ENCODE assay signal across 8 cellular contexts in the genomic region with DNA sequence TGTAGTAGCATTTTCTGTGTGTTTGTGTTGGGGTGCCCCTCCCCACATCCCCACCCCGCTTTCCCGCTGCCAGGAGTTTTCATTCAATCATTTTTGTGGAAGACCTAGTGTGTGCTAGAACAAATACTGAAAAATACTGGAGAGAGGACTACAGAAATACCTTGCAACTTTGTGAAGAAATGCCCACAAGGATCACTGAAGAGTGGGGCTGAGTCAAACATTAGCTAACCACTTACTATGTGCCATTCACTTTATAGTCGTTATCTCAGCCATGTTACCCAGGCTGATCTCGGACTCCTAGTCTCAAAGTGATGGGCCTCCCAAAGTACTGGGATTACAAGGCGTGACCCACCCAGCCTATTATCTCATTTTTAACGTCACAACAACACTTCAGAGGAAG. TPM values are rescaled to one million over a fixed set of nuclear protein-coding genes. Genes with fewer than 3 reads are reported as not detected.
DNase-seq lines count a peak whose midpoint lies in the region; ATAC-seq, FAIRE-seq and TF ChIP-seq lines count a peak whose summit lies in the region.

No MANE protein-coding gene starts in this region.

- H3K27me3 Mint-ChIP-seq in central memory CD8-positive, alpha-beta T cell = no peaks in the 10 kb centered on the region
- H3K27me3 Mint-ChIP-seq in natural killer cell (ENCODE audit: low read depth in 2 of 2) = no peaks in the 10 kb centered on the region

- peaks cover 9% of the 10 kb centered on the region for H3K36me3 ChIP-seq in HUES48 (ENCODE audit: control insufficient read depth, insufficient read depth, low read length)

- peaks cover 8% of the 10 kb centered on the region for H3K36me3 Mint-ChIP-seq in central memory CD8-positive, alpha-beta T cell (ENCODE audit: insufficient read depth)
- no peaks in the 10 kb centered on the region for H3K36me3 Mint-ChIP-seq in natural killer cell

- no peaks in the 10 kb centered on the region for H3K27me3 ChIP-seq in HUES48 (ENCODE audit: control insufficient read depth, insufficient read depth, low read length)

- no peaks in the 10 kb centered on the region for H3K9me3 Mint-ChIP-seq in central memory CD8-positive, alpha-beta T cell
- no peaks in the 10 kb centered on the region for H3K9me3 Mint-ChIP-seq in natural killer cell

- no peak for DNase-seq in central memory CD8-positive, alpha-beta T cell (ENCODE audit: low spot score in 2 of 2)
- no peak for DNase-seq in natural killer cell
- DNase-seq in NCI-H82 treated with DMSO at 0.1 percent for 48 hours (lab: John Stamatoyannopoulos, UW; ENCODE audit: unreplicated experiment) = no peak
- DNase-seq in dedifferentiated amniotic fluid mesenchymal stem cell (ENCODE audit: extremely low spot score) = no peak
- DNase-seq in frontal cortex (ENCODE audit: low spot score in 2 of 2) = no peak
- DNase-seq in NCI-H524 treated with DMSO at 0.1 percent for 48 hours (lab: John Stamatoyannopoulos, UW) = no peak

- peaks cover 33% of the 10 kb centered on the region for H3K4me1 Mint-ChIP-seq in central memory CD8-positive, alpha-beta T cell
- peaks cover 28 to 36% of the 10 kb centered on the region in 2 donors for H3K4me1 Mint-ChIP-seq in natural killer cell

- peak overlapping the region; percentile 99 for H3K4me3 Mint-ChIP-seq in central memory CD8-positive, alpha-beta T cell
- peak overlapping the region; percentile 100 for H3K4me3 Mint-ChIP-seq in natural killer cell

- intact Hi-C loops in natural killer cell (cut with micrococcal nuclease) = loop anchor here (2.0 to 5.0 kb wide), 2 partner anchors 22 to 49 kb away; a partner anchor contains a TSS

- H3K9ac ChIP-seq in HUES48 (ENCODE audit: low read depth, low read length) = no peak overlapping the region

- FAIRE-seq in frontal cortex (lab: Jason Lieb, UNC) = no peak

- H3K4me1 ChIP-seq in HUES48 (ENCODE audit: control insufficient read depth, insufficient read depth, low read length) = peaks cover 9% of the 10 kb centered on the region

- peak overlapping the region; percentile 99 for H3K27ac Mint-ChIP-seq in central memory CD8-positive, alpha-beta T cell (ENCODE audit: low read depth)
- peak overlapping the region; percentile 98 for H3K27ac Mint-ChIP-seq in natural killer cell

- H3K4me3 ChIP-seq in HUES48 (ENCODE audit: low read depth, low read length) = peak overlapping the region; percentile 89

- TF ChIP-seq CTCF in C4-2B (conservative IDR thresholded peaks at IDR 0.05) (no peak), natural killer cell (IDR thresholded peaks at IDR 0.05) (no peak)

- H3K9me3 ChIP-seq in HUES48 (ENCODE audit: control insufficient read depth, insufficient read depth, low read length) = no peaks in the 10 kb centered on the region

- ATAC-seq in central memory CD8-positive, alpha-beta T cell (replicated peaks; ENCODE audit: extremely low read depth, poor library complexity, severe bottlenecking) = no peak
- ATAC-seq in natural killer cell = no peak

- H3K27ac ChIP-seq in C4-2B (peak overlapping the region; percentile 67), HUES48 (ENCODE audit: low read depth, low read length) (peak overlapping the region; percentile 36)

RNA-seq across cellular contexts. Expression of a gene that starts 0.6 kb away (rescaled TPM):
- total RNA-seq in natural killer cell (100 to 1,000 TPM; 262 to 294 (median 271) TPM), frontal cortex (83.6 TPM)

RNA-seq across cellular contexts. Expression of a gene that starts 16.6 kb away (rescaled TPM):
- total RNA-seq in natural killer cell (under 1 TPM; 0.39 to 0.80 (median 0.45) TPM), frontal cortex (0.41 TPM)

RNA-seq across cellular contexts. Expression of a gene that starts 20.0 kb away (rescaled TPM):
- 100 to 1,000 TPM; 147 to 185 (median 178) TPM for total RNA-seq in natural killer cell
- 1,528 TPM for total RNA-seq in frontal cortex

RNA-seq across cellular contexts. Expression of a gene that starts 41.4 kb away (rescaled TPM):
- total RNA-seq in natural killer cell (10 to 100 TPM in 2 of 3 donors, 1 to 10 TPM in 1; 6.3 to 11.6 (median 11.1) TPM), frontal cortex (1.2 TPM)

RNA-seq across cellular contexts. Expression of a gene that starts 50.6 kb away (rescaled TPM):
- total RNA-seq in natural killer cell (100 to 1,000 TPM; 164 to 186 (median 182) TPM), frontal cortex (14.7 TPM)
